Comparison of ENCODE assay signal across 8 cellular contexts in genomic region chr10:69123747-69124557, GRCh38. TPM values are rescaled to one million over a fixed set of nuclear protein-coding genes. Genes with fewer than 3 reads are reported as not detected.
DNase-seq lines count a peak whose midpoint lies in the region; ATAC-seq and TF ChIP-seq lines count a peak whose summit lies in the region.

Gene VPS26A (plus strand): TSS chr10:69124178. CDS start chr10:69124278, 100 bp downstream.

- H3K4me3 ChIP-seq in H7 (ENCODE audit: insufficient read depth, low read depth, low read length) (peak within 1 kb of the TSS; percentile 94), Loucy (ENCODE audit: low read length, poor library complexity, severe bottlenecking) (peak within 1 kb of the TSS; percentile 91)

- ATAC-seq in natural killer cell treated with Interleukin-12 subunit alpha and Interleukin-12 subunit beta and Interleukin-15 and Interleukin-18, amount 100 ng/mL, for 72 hours: peak; percentile 99
- peak; percentile 96 for ATAC-seq in stimulated activated naive CD8-positive, alpha-beta T cell treated with anti-CD3 and anti-CD28 coated beads, Interleukin-15, Interleukin-2, amounts not matched to agents 100 U/mL and 50 U/mL, for 24 hours

- H3K9me3 ChIP-seq in ES-I3 (ENCODE audit: control insufficient read depth, insufficient read depth, low read length) (no peaks in the 10 kb centered on the region), Loucy (ENCODE audit: insufficient read depth, low read depth, low read length) (no peaks in the 10 kb centered on the region)

- no peaks in the 10 kb centered on the region for H3K9me3 Mint-ChIP-seq in natural killer cell treated with Interleukin-12 subunit alpha and Interleukin-12 subunit beta and Interleukin-15 and Interleukin-18, amount 100 ng/mL, for 72 hours

- H3K4me1 ChIP-seq in ES-I3 (ENCODE audit: insufficient read depth, low read length) (0 out of 2 replicates have a peak, but pooled peaks cover 3% of the 10 kb centered on the region), Loucy (ENCODE audit: insufficient read depth, low read length, poor library complexity, severe bottlenecking) (peaks cover 23% of the 10 kb centered on the region)

- H3K4me1 Mint-ChIP-seq in natural killer cell treated with Interleukin-12 subunit alpha and Interleukin-12 subunit beta and Interleukin-15 and Interleukin-18, amount 100 ng/mL, for 72 hours (ENCODE audit: low read depth in 2 of 2): peaks cover 9 to 27% of the 10 kb centered on the region in 2 donors

- H3K4me3 Mint-ChIP-seq in natural killer cell treated with Interleukin-12 subunit alpha and Interleukin-12 subunit beta and Interleukin-15 and Interleukin-18, amount 100 ng/mL, for 72 hours: peak within 1 kb of the TSS; percentile 95

- DNase-seq in H7 (peak; percentile 99), fibroblast of peridontal ligament (ENCODE audit: extremely low read depth) (peak; percentile 95)
- DNase-seq in activated T-helper 9 cell treated with anti-CD3 and anti-CD28 coated beads, Interleukin-2, amount 50 U/mL, for 16 hours (ENCODE audit: low read depth): peak; percentile 99
- DNase-seq in natural killer cell treated with Interleukin-12 subunit alpha and Interleukin-12 subunit beta and Interleukin-15 and Interleukin-18, amount 100 ng/mL, for 72 hours (ENCODE audit: low spot score): peak; percentile 99
- peak; percentile 100 for DNase-seq in stimulated activated naive CD8-positive, alpha-beta T cell treated with anti-CD3 and anti-CD28 coated beads, Interleukin-15, Interleukin-2, amounts not matched to agents 100 U/mL and 50 U/mL, for 24 hours

- peak within 1 kb of the TSS; percentile 95 for H2AFZ ChIP-seq in Loucy (ENCODE audit: low read length)

- no peaks in the 10 kb centered on the region for H3F3A ChIP-seq in Loucy (ENCODE audit: low read depth)

- no peaks in the 10 kb centered on the region for H3K36me3 Mint-ChIP-seq in natural killer cell treated with Interleukin-12 subunit alpha and Interleukin-12 subunit beta and Interleukin-15 and Interleukin-18, amount 100 ng/mL, for 72 hours

- H3K79me2 ChIP-seq in Loucy (ENCODE audit: insufficient read depth, low read length): peaks cover 47% of the 10 kb centered on the region

- H3K4me2 ChIP-seq in Loucy (ENCODE audit: low read depth, low read length, poor library complexity, severe bottlenecking): peak within 1 kb of the TSS; percentile 90

- peak within 1 kb of the TSS; percentile 93 to 98 for H3K27ac Mint-ChIP-seq in natural killer cell treated with Interleukin-12 subunit alpha and Interleukin-12 subunit beta and Interleukin-15 and Interleukin-18, amount 100 ng/mL, for 72 hours

- H3K36me3 ChIP-seq in ES-I3 (ENCODE audit: insufficient read depth, low read length) (no peaks in the 10 kb centered on the region), H7 (replicated peaks; ENCODE audit: control insufficient read depth, insufficient read depth, low read length) (no peaks in the 10 kb centered on the region), Loucy (ENCODE audit: insufficient read depth, low read length) (no peaks in the 10 kb centered on the region)

- no peaks in the 10 kb centered on the region for H3K27me3 Mint-ChIP-seq in natural killer cell treated with Interleukin-12 subunit alpha and Interleukin-12 subunit beta and Interleukin-15 and Interleukin-18, amount 100 ng/mL, for 72 hours

- no peaks in the 10 kb centered on the region for H3K9me2 ChIP-seq in Loucy (replicated peaks; ENCODE audit: low read depth, low read length)

- peak; percentile 88 for TF ChIP-seq POLR2A in Raji (IDR thresholded peaks at IDR 0.05; ENCODE audit: insufficient read depth, low read depth, low read length)

- TF ChIP-seq CTCF in Loucy (conservative IDR thresholded peaks at IDR 0.05; ENCODE audit: low read length): no peak

- H3K27me3 ChIP-seq in H7 (ENCODE audit: control insufficient read depth, insufficient read depth, low read length) (no peaks in the 10 kb centered on the region), Loucy (ENCODE audit: insufficient read depth, low read length, poor library complexity, severe bottlenecking) (no peaks in the 10 kb centered on the region)

- H4K20me1 ChIP-seq in Loucy (ENCODE audit: insufficient read depth, low read length, poor library complexity, severe bottlenecking): peaks cover 22% of the 10 kb centered on the region

- H3K9ac ChIP-seq in ES-I3 (ENCODE audit: low read depth, low read length): peak within 1 kb of the TSS; percentile 95
- H3K9ac ChIP-seq in Loucy (ENCODE audit: low read depth, low read length, poor library complexity, severe bottlenecking): peak within 1 kb of the TSS; percentile 91

RNA-seq across cellular contexts. Expression of gene VPS26A, which starts in this region (rescaled TPM):
- 12.4 and 14.9 TPM in 2 replicates for total RNA-seq in H7 (2014; rRNA removed; shearing (Covaris generic))
- total RNA-seq in natural killer cell treated with Interleukin-12 subunit alpha and Interleukin-12 subunit beta and Interleukin-15 and Interleukin-18, amount 100 ng/mL, for 72 hours: 10 to 100 TPM; 38.8 to 54.8 TPM

Comparison
In these comparisons a context has a peak if more than half of its experiments do, and no peak if none do; other contexts are left out.
1. Peak in every context shown above with its lines: DNase-seq, ATAC-seq and H3K4me3 ChIP-seq.